ENCODE assay signal across 26 cellular contexts in genomic region chr17:27285501-27285900, GRCh38.
"Had no signal": no experiment of that assay in that cellular context is flagged by ENCODE, and none has a peak within 500 bp of the region (broad histone marks: within the 10 kb centered on the region; RNA-seq: fewer than 3 reads in every experiment).

No MANE protein-coding gene starts in this region.

- H3K9me3 ChIP-seq: esophagus muscularis mucosa, gastroesophageal sphincter, heart left ventricle, pancreas, right atrium auricular region, sigmoid colon, suprapubic skin, vagina had no signal

- FAIRE-seq: kidney, pancreas had no signal

- H3K4me1 ChIP-seq: foreskin keratinocyte, gastroesophageal sphincter, sigmoid colon, suprapubic skin, vagina had no signal

- H3K36me3 ChIP-seq: esophagus muscularis mucosa, gastroesophageal sphincter, heart left ventricle, pancreas, right atrium auricular region, sigmoid colon, suprapubic skin, vagina had no signal

- H3K4me2 ChIP-seq: hepatocyte had no signal

- H3K79me2 ChIP-seq: hepatocyte had no signal

- H3K27ac ChIP-seq: esophagus muscularis mucosa, foreskin keratinocyte, gastroesophageal sphincter, hepatocyte, pancreas, sigmoid colon, suprapubic skin, vagina had no signal

- DNase-seq: cerebellar nuclear complex; cortex of kidney; effector memory CD8-positive, alpha-beta T cell; foreskin keratinocyte; heart left ventricle; kidney; mammary epithelial cell; mesendoderm; midbrain; naive thymus-derived CD8-positive, alpha-beta T cell; nephron progenitor cell; occipital lobe; pancreas; sigmoid colon; stimulated activated CD4-positive, alpha-beta T cell treated with anti-CD3 and anti-CD28 coated beads, Interleukin-15, amount 100 ng/mL, for 24 hours; stimulated activated CD4-positive, alpha-beta T cell treated with anti-CD3 and anti-CD28 coated beads, Interleukin-2, amount 100 ng/mL, for 48 hours; stimulated activated naive B cell treated with anti-CD40 and anti-IgM and Interleukin-4, amounts not matched to agents 10 μg/mL and 1 μg/mL and 100 μg/mL, for 72 hours; stimulated activated naive CD8-positive, alpha-beta T cell treated with anti-CD3 and anti-CD28 coated beads, Interleukin-15, amount 100 ng/mL, for 72 hours; trophoblast cell had no signal

- H3K4me3 ChIP-seq: esophagus muscularis mucosa, gastroesophageal sphincter, heart left ventricle, hepatocyte, pancreas, right atrium auricular region, sigmoid colon, suprapubic skin, vagina had no signal

- H3K9me3 Mint-ChIP-seq: effector memory CD8-positive, alpha-beta T cell; naive thymus-derived CD8-positive, alpha-beta T cell; nephron progenitor cell; stimulated activated naive B cell treated with anti-CD40 and anti-IgM and Interleukin-4, amounts not matched to agents 10 μg/mL and 1 μg/mL and 100 μg/mL, for 72 hours; stimulated activated naive CD8-positive, alpha-beta T cell treated with anti-CD3 and anti-CD28 coated beads, Interleukin-15, amount 100 ng/mL, for 72 hours had no signal

- ATAC-seq: effector memory CD8-positive, alpha-beta T cell; foreskin keratinocyte; gastroesophageal sphincter; naive thymus-derived CD8-positive, alpha-beta T cell; stimulated activated naive B cell treated with anti-CD40 and anti-IgM and Interleukin-4, amounts not matched to agents 10 μg/mL and 1 μg/mL and 100 μg/mL, for 72 hours; stimulated activated naive CD8-positive, alpha-beta T cell treated with anti-CD3 and anti-CD28 coated beads, Interleukin-15, amount 100 ng/mL, for 72 hours had no signal

- H2AFZ ChIP-seq: hepatocyte had no signal

- H3K4me1 Mint-ChIP-seq: nephron progenitor cell had no signal

- H3K36me3 Mint-ChIP-seq: naive thymus-derived CD8-positive, alpha-beta T cell; stimulated activated naive B cell treated with anti-CD40 and anti-IgM and Interleukin-4, amounts not matched to agents 10 μg/mL and 1 μg/mL and 100 μg/mL, for 72 hours had no signal

- H3K4me3 Mint-ChIP-seq: effector memory CD8-positive, alpha-beta T cell; nephron progenitor cell; stimulated activated naive CD8-positive, alpha-beta T cell treated with anti-CD3 and anti-CD28 coated beads, Interleukin-15, amount 100 ng/mL, for 72 hours had no signal

- H3K27me3 ChIP-seq: esophagus muscularis mucosa, foreskin keratinocyte, gastroesophageal sphincter, heart left ventricle, hepatocyte, pancreas, right atrium auricular region, sigmoid colon, suprapubic skin, vagina had no signal

- H3K27me3 Mint-ChIP-seq: effector memory CD8-positive, alpha-beta T cell; progenitor cell of endocrine pancreas; stimulated activated naive B cell treated with anti-CD40 and anti-IgM and Interleukin-4, amounts not matched to agents 10 μg/mL and 1 μg/mL and 100 μg/mL, for 72 hours; stimulated activated naive CD8-positive, alpha-beta T cell treated with anti-CD3 and anti-CD28 coated beads, Interleukin-15, amount 100 ng/mL, for 72 hours had no signal

- H3K27ac Mint-ChIP-seq: effector memory CD8-positive, alpha-beta T cell; naive thymus-derived CD8-positive, alpha-beta T cell; nephron progenitor cell; progenitor cell of endocrine pancreas had no signal
